8 cellular contexts compared by ENCODE assay signal in genomic region chr5:98768160-98769005, GRCh38. TPM values are rescaled to one million over a fixed set of nuclear protein-coding genes. Genes with fewer than 3 reads are reported as not detected.
DNase-seq lines count a peak whose midpoint lies in the region; ATAC-seq, FAIRE-seq and TF ChIP-seq lines count a peak whose summit lies in the region.

No MANE protein-coding gene starts in this region.

- no peak for TF ChIP-seq POLR2A in uterus (IDR thresholded peaks at IDR 0.05)

- H3K79me2 ChIP-seq in neural cell (replicated peaks; ENCODE audit: insufficient read depth, low read length) = peaks cover 17% of the 10 kb centered on the region

- peaks cover 0 to 11% of the 10 kb centered on the region in 2 donors for H3K36me3 Mint-ChIP-seq in CD4-positive, alpha-beta memory T cell
- H3K36me3 Mint-ChIP-seq in activated naive CD4-positive, alpha-beta T cell treated with anti-CD3 and anti-CD28 coated beads for 36 hours (ENCODE audit: low read depth) = no peaks in the 10 kb centered on the region

- peaks cover 0 to 6% (median 0%) of the 10 kb centered on the region in 8 donors for H3K9me3 Mint-ChIP-seq in CD4-positive, alpha-beta memory T cell
- no peaks in the 10 kb centered on the region for H3K9me3 Mint-ChIP-seq in activated naive CD4-positive, alpha-beta T cell treated with anti-CD3 and anti-CD28 coated beads for 36 hours

- H3K9ac ChIP-seq in neural cell (ENCODE audit: low read length) = peak overlapping the region; percentile 78

- peak overlapping the region; percentile 44 to 52 for H3K4me3 ChIP-seq in CD4-positive, alpha-beta memory T cell (ENCODE audit: low read length in 2 of 2)
- peak overlapping the region; percentile 90 for H3K4me3 ChIP-seq in neural cell (ENCODE audit: low read length)
- H3K4me3 ChIP-seq in uterus = peak overlapping the region; percentile 43 to 56

- H3K4me2 ChIP-seq in neural cell (ENCODE audit: low read length) = peak overlapping the region; percentile 84

- no peaks in the 10 kb centered on the region for H3K36me3 ChIP-seq in CD4-positive, alpha-beta memory T cell (ENCODE audit: insufficient read depth, low read length)
- H3K36me3 ChIP-seq in neural cell (ENCODE audit: insufficient read depth, low read length) = no peaks in the 10 kb centered on the region
- H3K36me3 ChIP-seq in uterus = no peaks in the 10 kb centered on the region

- peak overlapping the region in 6 of 7 donors; percentile 5 to 85 (median 52) for H3K27ac Mint-ChIP-seq in CD4-positive, alpha-beta memory T cell
- H3K27ac Mint-ChIP-seq in activated naive CD4-positive, alpha-beta T cell treated with anti-CD3 and anti-CD28 coated beads for 36 hours = no peak overlapping the region

- peaks cover 25 to 57% (median 30%) of the 10 kb centered on the region in 4 donors for H3K4me1 Mint-ChIP-seq in CD4-positive, alpha-beta memory T cell
- H3K4me1 Mint-ChIP-seq in activated naive CD4-positive, alpha-beta T cell treated with anti-CD3 and anti-CD28 coated beads for 36 hours (ENCODE audit: low read depth) = peaks cover 17% of the 10 kb centered on the region

- H3F3A ChIP-seq in neural cell (ENCODE audit: insufficient read depth, low read length, poor library complexity, severe bottlenecking) = peaks cover 9% of the 10 kb centered on the region

- peak overlapping the region; percentile 61 for H2AFZ ChIP-seq in neural cell (ENCODE audit: low read depth, low read length)

- no peaks in the 10 kb centered on the region for H3K9me3 ChIP-seq in CD4-positive, alpha-beta memory T cell (ENCODE audit: control insufficient read depth in 1 of 2, low read length in 2 of 2)
- H3K9me3 ChIP-seq in neural cell (ENCODE audit: low read length) (no peaks in the 10 kb centered on the region), uterus (no peaks in the 10 kb centered on the region)

- peak overlapping the region; percentile 6 for H3K27ac ChIP-seq in CD4-positive, alpha-beta memory T cell (ENCODE audit: low read depth, low read length)
- H3K27ac ChIP-seq in neural cell (ENCODE audit: low read length) (peak overlapping the region; percentile 73), uterus (peak overlapping the region; percentile 78 to 79)

- POLR2A ChIA-PET in CD4-positive, alpha-beta memory T cell (lab: Charles Lee; ENCODE audit: partially characterized antibody) = interaction anchor here (0.6 to 1.2 kb wide), 4 partner anchors 9 to 1585 kb away, joined by 3 to 6 read pairs (median 3); partner anchors contain the start of gene RIOK2

- peaks cover 21% of the 10 kb centered on the region for H3K27me3 ChIP-seq in CD4-positive, alpha-beta memory T cell (ENCODE audit: insufficient read depth, low read length)
- H3K27me3 ChIP-seq in neural cell (ENCODE audit: insufficient read depth, low read depth, low read length) (no peaks in the 10 kb centered on the region), uterus (peaks cover 0 to 1% of the 10 kb centered on the region in 2 donors)

- CTCF ChIA-PET in CD4-positive, alpha-beta memory T cell (lab: Charles Lee; ENCODE audit: partially characterized antibody) = interaction anchor here (0.9 to 6.9 kb wide), 23 partner anchors 8 to 1899 kb away, joined by 3 to 97 read pairs (median 7); partner anchors contain the start of gene RIOK2
- CTCF ChIA-PET in activated naive CD4-positive, alpha-beta T cell treated with anti-CD3 and anti-CD28 coated beads for 36 hours (lab: Charles Lee) = interaction anchor here (0.6 to 7.0 kb wide), 30 partner anchors 9 to 1626 kb away, joined by 3 to 155 read pairs (median 4); partner anchors contain the start of gene LIX1

- FAIRE-seq in frontal cortex (lab: Jason Lieb, UNC) = no peak

- peak; percentile 29 to 43 (median 37) for DNase-seq in CD4-positive, alpha-beta memory T cell
- DNase-seq in NCI-H524 treated with DMSO at 0.1 percent for 48 hours (lab: John Stamatoyannopoulos, UW) = peak; percentile 29
- peak; percentile 61 for DNase-seq in activated naive CD4-positive, alpha-beta T cell treated with anti-CD3 and anti-CD28 coated beads for 36 hours
- DNase-seq in frontal cortex (ENCODE audit: low spot score in 2 of 2) = peak; percentile 48 to 56
- peak; percentile 29 to 32 for DNase-seq in uterus

- intact Hi-C loops in CD4-positive, alpha-beta memory T cell (cut with micrococcal nuclease) = no loop called here
- intact Hi-C loops in activated naive CD4-positive, alpha-beta T cell treated with anti-CD3 and anti-CD28 coated beads for 36 hours (cut with micrococcal nuclease) = loop anchor here (1.0 to 10.0 kb wide), 5 partner anchors 58 to 1537 kb away; no protein-coding TSS in a partner anchor
- intact Hi-C loops in uterus (cut with DNase I; ENCODE audit: low total_unique reads) = no loop called here

- H3K9me2 ChIP-seq in neural cell (ENCODE audit: insufficient read depth, low read length) = no peaks in the 10 kb centered on the region

- peaks cover 37% of the 10 kb centered on the region for H3K4me1 ChIP-seq in CD4-positive, alpha-beta memory T cell (ENCODE audit: insufficient read depth, low read length)
- no peaks in the 10 kb centered on the region for H3K4me1 ChIP-seq in uterus

- TF ChIP-seq CTCF in neural cell (IDR thresholded peaks at IDR 0.05; ENCODE audit: poor library complexity, severe bottlenecking) = peak; percentile 92
- peak; percentile 56 to 88 (median 68) for TF ChIP-seq CTCF in uterus (IDR thresholded peaks at IDR 0.05)

- TF ChIP-seq RAD21 in neural cell (conservative IDR thresholded peaks at IDR 0.05) = peak; percentile 88

- peak overlapping the region; percentile 87 to 98 (median 92) for H3K4me3 Mint-ChIP-seq in CD4-positive, alpha-beta memory T cell
- H3K4me3 Mint-ChIP-seq in activated naive CD4-positive, alpha-beta T cell treated with anti-CD3 and anti-CD28 coated beads for 36 hours = peak overlapping the region; percentile 91

- TF ChIP-seq EP300 in neural cell (conservative IDR thresholded peaks at IDR 0.05; ENCODE audit: poor library complexity, severe bottlenecking) = no peak

- ATAC-seq in GM18907 (IDR thresholded peaks at IDR 0.05; ENCODE audit: unreplicated experiment) (peak; percentile 47), HG03159 (IDR thresholded peaks at IDR 0.05; ENCODE audit: unreplicated experiment) (peak; percentile 45)

- H3K27me3 Mint-ChIP-seq in CD4-positive, alpha-beta memory T cell = peaks cover 24 to 26% of the 10 kb centered on the region in 2 donors
- peaks cover 30% of the 10 kb centered on the region for H3K27me3 Mint-ChIP-seq in activated naive CD4-positive, alpha-beta T cell treated with anti-CD3 and anti-CD28 coated beads for 36 hours (ENCODE audit: low read depth)

- no peaks in the 10 kb centered on the region for H4K20me1 ChIP-seq in neural cell (ENCODE audit: insufficient read depth)

TF ChIP-seq in neural cell, 6 proteins besides CTCF, POLR2A, EP300 and RAD21:
- TF ChIP-seq POLR2AphosphoS5 (IDR thresholded peaks at IDR 0.05) = peak; percentile 41
- TF ChIP-seq MXI1 (conservative IDR thresholded peaks at IDR 0.05; ENCODE audit: poor library complexity, severe bottlenecking) = no peak
- peak; percentile 77 for TF ChIP-seq SMC3 (conservative IDR thresholded peaks at IDR 0.05; ENCODE audit: poor library complexity)

RNA-seq across cellular contexts. Expression of gene RGMB, which starts 5.1 kb away (rescaled TPM):
- 10 to 100 TPM; 16.5 to 17.0 TPM for total RNA-seq in CD4-positive, alpha-beta memory T cell
- polyA plus RNA-seq in CD4-positive, alpha-beta memory T cell = 1 to 10 TPM; 5.4 to 7.7 TPM
- total RNA-seq in activated naive CD4-positive, alpha-beta T cell treated with anti-CD3 and anti-CD28 coated beads for 36 hours = 1 to 10 TPM; 5.0 to 5.9 TPM
- total RNA-seq in frontal cortex = 34.6 TPM
- 58.4 and 61.7 TPM in 2 replicates for polyA plus RNA-seq in neural cell
- 110 and 121 TPM in 2 replicates for polyA minus RNA-seq in neural cell
- total RNA-seq in uterus = 10 to 100 TPM in 2 of 4 donors, 1 to 10 TPM in 2; 2.8 to 22.3 (median 12.9) TPM

Comparison
In these comparisons a context has a peak if more than half of its experiments do, and no peak if none do; other contexts are left out.
1. Peak in every context shown above with its lines: DNase-seq, ATAC-seq, H3K4me3 ChIP-seq and H3K27ac ChIP-seq.
2. H3K27ac ChIP-seq: peak in every context shown above with its lines; median percentile 78 in uterus; 73 in neural cell; 6 in CD4-positive, alpha-beta memory T cell.